ENCODE assay signal across 8 cellular contexts in genomic region chr1:150293433-150294253, GRCh38. TPM values are rescaled to one million over a fixed set of nuclear protein-coding genes. Genes with fewer than 3 reads are reported as not detected.
A peak's percentile ranks its signal among the peaks of the same experiment; 100 is the strongest.
DNase-seq lines count a peak whose midpoint lies in the region; ATAC-seq and TF ChIP-seq lines count a peak whose summit lies in the region.

Gene MRPS21 (plus strand): TSS chr1:150293861. CDS start chr1:150294367, 506 bp downstream.

- peaks cover 31% of the 10 kb centered on the region for H3K36me3 Mint-ChIP-seq in activated CD4-positive, alpha-beta T cell treated with anti-CD3 and anti-CD28 coated beads, Interleukin-2, amount 10 ng/mL, durations not matched to agents 24 days and 14 days (ENCODE audit: low read depth)

- intact Hi-C loops in activated CD4-positive, alpha-beta T cell treated with anti-CD3 and anti-CD28 coated beads, Interleukin-2, amount 10 ng/mL, durations not matched to agents 24 days and 14 days (cut with micrococcal nuclease), result loop anchor here (1.0 to 2.0 kb wide), 4 partner anchors 11 to 71 kb away; partner anchors contain the start of genes APH1A, CIART and RPRD2
- intact Hi-C loops in colonic mucosa (cut with DNase I) (no loop called here), left colon (cut with DNase I, micrococcal nuclease) (no loop called here)

- no peaks in the 10 kb centered on the region for H3K27me3 Mint-ChIP-seq in activated CD4-positive, alpha-beta T cell treated with anti-CD3 and anti-CD28 coated beads, Interleukin-2, amount 10 ng/mL, durations not matched to agents 24 days and 14 days

- H3K9ac ChIP-seq in BLaER1 (peak within 1 kb of the TSS; percentile 77), colonic mucosa (ENCODE audit: low read depth in 2 of 2, low read length in 2 of 2) (peak within 1 kb of the TSS; percentile 53 to 71)

- no peak for TF ChIP-seq CTCF in colonic mucosa (IDR thresholded peaks at IDR 0.05)

- H3K4me3 Mint-ChIP-seq in activated CD4-positive, alpha-beta T cell treated with anti-CD3 and anti-CD28 coated beads, Interleukin-2, amount 10 ng/mL, durations not matched to agents 24 days and 14 days, result peak within 1 kb of the TSS; percentile 94

- ATAC-seq in GM19351 (IDR thresholded peaks at IDR 0.05; ENCODE audit: unreplicated experiment) (peak; percentile 99), HG03520 (IDR thresholded peaks at IDR 0.05; ENCODE audit: unreplicated experiment) (peak; percentile 97), left colon (peak; percentile 99)

- peak; percentile 96 for DNase-seq in NCI-H69 (lab: John Stamatoyannopoulos, UW)
- peak; percentile 97 for DNase-seq in activated CD4-positive, alpha-beta T cell treated with anti-CD3 and anti-CD28 coated beads, Interleukin-2, amount 10 ng/mL, durations not matched to agents 24 days and 14 days
- peak; percentile 93 for DNase-seq in colonic mucosa
- DNase-seq in left colon, result peak; percentile 87 to 90
- DNase-seq in stimulated activated CD4-positive, alpha-beta T cell treated with anti-CD3 and anti-CD28 coated beads, Interleukin-1b, Interleukin-23, amount 100 ng/mL, for 48 hours, result peak; percentile 90

- H3K4me3 ChIP-seq in BLaER1 (peak within 1 kb of the TSS; percentile 73), colonic mucosa (peak within 1 kb of the TSS; percentile 88)

- peaks cover 26% of the 10 kb centered on the region for H3K4me1 Mint-ChIP-seq in activated CD4-positive, alpha-beta T cell treated with anti-CD3 and anti-CD28 coated beads, Interleukin-2, amount 10 ng/mL, durations not matched to agents 24 days and 14 days

- H3K4me2 ChIP-seq in BLaER1, result peak within 1 kb of the TSS; percentile 92

- H3K9me3 ChIP-seq in BLaER1, result no peaks in the 10 kb centered on the region
- H3K9me3 ChIP-seq in colonic mucosa, result no peaks in the 10 kb centered on the region

- H4K20me1 ChIP-seq in BLaER1, result 0 out of 2 replicates have a peak, but pooled peaks cover 3% of the 10 kb centered on the region

- H3K4me1 ChIP-seq in BLaER1 (peaks cover 35% of the 10 kb centered on the region), colonic mucosa (no peaks in the 10 kb centered on the region)

- H3K27ac Mint-ChIP-seq in activated CD4-positive, alpha-beta T cell treated with anti-CD3 and anti-CD28 coated beads, Interleukin-2, amount 10 ng/mL, durations not matched to agents 24 days and 14 days, result peak within 1 kb of the TSS; percentile 97

- peak within 1 kb of the TSS; percentile 74 for H3K27ac ChIP-seq in BLaER1
- H3K27ac ChIP-seq in colonic mucosa, result peak within 1 kb of the TSS; percentile 64

- H3K9me3 Mint-ChIP-seq in activated CD4-positive, alpha-beta T cell treated with anti-CD3 and anti-CD28 coated beads, Interleukin-2, amount 10 ng/mL, durations not matched to agents 24 days and 14 days, result no peaks in the 10 kb centered on the region

- H3K27me3 ChIP-seq in BLaER1 (no peaks in the 10 kb centered on the region), colonic mucosa (no peaks in the 10 kb centered on the region)

- H3K36me3 ChIP-seq in BLaER1 (peaks cover 33% of the 10 kb centered on the region), colonic mucosa (no peaks in the 10 kb centered on the region)

RNA-seq across cellular contexts. Expression of gene MRPS21, which starts in this region (rescaled TPM):
- 80.8 and 87.3 TPM in 2 replicates for total RNA-seq in activated CD4-positive, alpha-beta T cell treated with anti-CD3 and anti-CD28 coated beads, Interleukin-2, amount 10 ng/mL, durations not matched to agents 24 days and 14 days
- 10 to 100 TPM; 42.7 to 68.6 TPM for total RNA-seq in colonic mucosa
- 10 to 100 TPM; 36.2 to 44.3 TPM for total RNA-seq in left colon

Comparison
In these comparisons a context has a peak if more than half of its experiments do, and no peak if none do; other contexts are left out.
1. Peak in every context shown above with its lines: DNase-seq, ATAC-seq, H3K4me3 ChIP-seq and H3K27ac ChIP-seq.